ENCODE assay signal across 14 cellular contexts in the genomic region with DNA sequence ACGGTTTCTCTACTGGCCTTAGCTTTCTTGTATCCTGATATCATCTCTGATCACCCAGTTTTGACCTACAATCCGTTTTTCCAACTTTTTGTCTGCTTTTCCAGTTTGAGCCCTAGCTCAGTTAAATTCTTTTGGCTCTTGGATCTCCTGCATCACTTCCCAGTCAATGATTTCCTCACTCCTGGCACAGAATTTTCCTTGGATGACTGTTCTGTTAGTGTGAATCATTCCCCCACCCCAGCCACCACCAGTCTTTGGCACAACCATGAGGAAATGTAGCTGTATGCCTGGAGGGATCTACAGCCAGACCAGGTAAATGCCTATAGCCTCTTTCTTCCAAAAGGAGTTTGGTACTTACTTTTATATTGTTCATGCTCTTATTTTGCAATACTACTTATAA.
A peak's percentile ranks its signal among the peaks of the same experiment; 100 is the strongest.
DNase-seq lines count a peak whose midpoint lies in the region; ATAC-seq and TF ChIP-seq lines count a peak whose summit lies in the region.
"Had no signal": no experiment of that assay in that cellular context is flagged by ENCODE, and none has a peak within 500 bp of the region (broad histone marks: within the 10 kb centered on the region; RNA-seq: fewer than 3 reads in every experiment).

No MANE protein-coding gene starts in this region.

- no peak overlapping the region for H3K4me3 ChIP-seq in PC-3 (ENCODE audit: low read length)
- H3K4me3 ChIP-seq in fibroblast of lung (replicated peaks in 1 of 4; ENCODE audit: control extremely low read depth in 1 of 4, insufficient read depth in 1 of 4, low read depth in 3 of 4, low read length in 4 of 4): no peak overlapping the region
- no peak overlapping the region for H3K4me3 ChIP-seq in osteoblast (ENCODE audit: insufficient read depth, low read length)
- H3K4me3 ChIP-seq in CD8-positive, alpha-beta T cell (ENCODE audit: low read depth, low read length): no peak overlapping the region
- H3K4me3 ChIP-seq: esophagus squamous epithelium had no signal

- CTCF ChIA-PET in PC-3 (lab: Charles Lee): interaction anchor here (0.6 kb wide), 3 partner anchors 27 to 197 kb away, joined by 3 to 4 read pairs (median 3); no protein-coding TSS in a partner anchor
- CTCF ChIA-PET in CD8-positive, alpha-beta T cell (lab: Charles Lee): interaction anchor here (0.7 kb wide), 1 partner anchor 335 kb away, joined by 4 read pairs; no protein-coding TSS in a partner anchor

- peaks cover 26% of the 10 kb centered on the region for H3K4me1 ChIP-seq in PC-3 (ENCODE audit: insufficient read depth, low read length)
- H3K4me1 ChIP-seq in fibroblast of lung (ENCODE audit: control insufficient read depth, extremely low read depth, insufficient read depth, low read length): no peaks in the 10 kb centered on the region
- H3K4me1 ChIP-seq in osteoblast (ENCODE audit: insufficient read depth, low read length): peaks cover 20% of the 10 kb centered on the region
- no peaks in the 10 kb centered on the region for H3K4me1 ChIP-seq in CD8-positive, alpha-beta T cell (ENCODE audit: insufficient read depth, low read length)

- H3K9ac ChIP-seq in PC-3 (ENCODE audit: low read length) (no peak overlapping the region), fibroblast of lung (ENCODE audit: insufficient read depth, low read length) (no peak overlapping the region)

- H3K79me2 ChIP-seq in PC-3 (ENCODE audit: low read length) (no peaks in the 10 kb centered on the region), fibroblast of lung (ENCODE audit: control insufficient read depth, insufficient read depth, low read length) (no peaks in the 10 kb centered on the region), osteoblast (ENCODE audit: insufficient read depth, low read length) (no peaks in the 10 kb centered on the region)

- TF ChIP-seq CTCF in AG09319 (IDR thresholded peaks at IDR 0.05; ENCODE audit: low read depth, low read length) (no peak; the same call in 1 of the 2 replicates), PC-3 (conservative IDR thresholded peaks at IDR 0.05; ENCODE audit: low read depth, low read length) (no peak), fibroblast of lung (conservative IDR thresholded peaks at IDR 0.05 in 1 of 2, IDR thresholded peaks at IDR 0.05 in 1 of 2; ENCODE audit: low read depth in 1 of 2, low read length in 2 of 2) (no peak), osteoblast (IDR thresholded peaks at IDR 0.05; ENCODE audit: extremely low read depth, low read depth, low read length) (no peak)
- TF ChIP-seq CTCF in CD8-positive, alpha-beta T cell (IDR thresholded peaks at IDR 0.05): no peak

- peaks cover 6% of the 10 kb centered on the region; the same call in 1 of the 2 replicates for H3K36me3 ChIP-seq in PC-3 (ENCODE audit: low read depth, low read length)
- no peaks in the 10 kb centered on the region for H3K36me3 ChIP-seq in fibroblast of lung (ENCODE audit: control insufficient read depth, insufficient read depth, low read length)
- no peaks in the 10 kb centered on the region for H3K36me3 ChIP-seq in osteoblast (ENCODE audit: insufficient read depth, low read length)
- no peaks in the 10 kb centered on the region for H3K36me3 ChIP-seq in CD8-positive, alpha-beta T cell (ENCODE audit: insufficient read depth, low read length)
- H3K36me3 ChIP-seq: esophagus squamous epithelium had no signal

- DNase-seq in AG09319 (ENCODE audit: extremely low read depth, low read depth): peak; percentile 82
- DNase-seq in PC-3: peak; percentile 96
- DNase-seq in fibroblast of lung (ENCODE audit: low read depth in 2 of 2): peak; percentile 96 to 97
- DNase-seq in osteoblast (ENCODE audit: insufficient read length, low spot score, missing footprints): peak; percentile 87
- no peak for DNase-seq in activated naive CD8-positive, alpha-beta T cell treated with anti-CD3 and anti-CD28 coated beads, Interleukin-2, amount 50 U/mL, for 24 hours
- DNase-seq in CD8-positive, alpha-beta T cell: no peak
- DNase-seq: CD4-positive, alpha-beta T cell; esophagus squamous epithelium; NCI-H1105 treated with DMSO at 0.1 percent for 48 hours had no signal

- no peaks in the 10 kb centered on the region for H3K4me1 Mint-ChIP-seq in activated naive CD8-positive, alpha-beta T cell treated with anti-CD3 and anti-CD28 coated beads, Interleukin-2, amount 50 U/mL, for 24 hours
- H3K4me1 Mint-ChIP-seq in CD8-positive, alpha-beta T cell (ENCODE audit: low read depth): no peaks in the 10 kb centered on the region

- H4K20me1 ChIP-seq in PC-3 (ENCODE audit: low read length): no peaks in the 10 kb centered on the region
- H4K20me1 ChIP-seq in fibroblast of lung (ENCODE audit: control insufficient read depth, extremely low read depth, insufficient read depth, low read length): no peaks in the 10 kb centered on the region
- H4K20me1 ChIP-seq in osteoblast (ENCODE audit: insufficient read depth, low read length): no peaks in the 10 kb centered on the region

- H3K27me3 Mint-ChIP-seq in activated naive CD8-positive, alpha-beta T cell treated with anti-CD3 and anti-CD28 coated beads, Interleukin-2, amount 50 U/mL, for 24 hours: peaks cover 3% of the 10 kb centered on the region
- peaks cover 2% of the 10 kb centered on the region for H3K27me3 Mint-ChIP-seq in CD8-positive, alpha-beta T cell (ENCODE audit: low read depth)

- peaks cover 11% of the 10 kb centered on the region for H3F3A ChIP-seq in PC-3 (ENCODE audit: low read length, unreplicated experiment)

- peak overlapping the region; percentile 59 for H3K27ac ChIP-seq in PC-3 (ENCODE audit: low read length)
- H3K27ac ChIP-seq in fibroblast of lung (ENCODE audit: insufficient read depth, low read length): peak overlapping the region; percentile 36
- peak overlapping the region; percentile 79 for H3K27ac ChIP-seq in osteoblast (ENCODE audit: low read depth, low read length)
- no peak overlapping the region for H3K27ac ChIP-seq in CD8-positive, alpha-beta T cell (ENCODE audit: low read depth, low read length)

- peak; percentile 98 for ATAC-seq in PC-3
- no peak for ATAC-seq in activated naive CD8-positive, alpha-beta T cell treated with anti-CD3 and anti-CD28 coated beads, Interleukin-2, amount 50 U/mL, for 24 hours
- ATAC-seq in GM21723 (IDR thresholded peaks at IDR 0.05; ENCODE audit: unreplicated experiment): no peak
- ATAC-seq in CD8-positive, alpha-beta T cell: no peak
- no peak for ATAC-seq in GM19455 (IDR thresholded peaks at IDR 0.05; ENCODE audit: unreplicated experiment)
- ATAC-seq: activated CD4-positive, CD25-positive, alpha-beta regulatory T cell treated with anti-CD3 and anti-CD28 coated beads, Interleukin-2, amount 50 U/mL, for 24 hours had no signal

- H3K9me3 ChIP-seq in PC-3 (ENCODE audit: low read length): no peaks in the 10 kb centered on the region
- no peaks in the 10 kb centered on the region for H3K9me3 ChIP-seq in fibroblast of lung (ENCODE audit: control insufficient read depth, insufficient read depth, low read depth, low read length)
- H3K9me3 ChIP-seq in osteoblast (ENCODE audit: low read depth, low read length): no peaks in the 10 kb centered on the region
- H3K9me3 ChIP-seq in CD8-positive, alpha-beta T cell (ENCODE audit: low read length): no peaks in the 10 kb centered on the region
- H3K9me3 ChIP-seq: esophagus squamous epithelium had no signal

- H3K4me2 ChIP-seq in PC-3 (ENCODE audit: low read length): peak overlapping the region; percentile 40
- H3K4me2 ChIP-seq in fibroblast of lung (ENCODE audit: extremely low read depth, insufficient read depth, low read length): no peak overlapping the region
- H3K4me2 ChIP-seq in osteoblast (ENCODE audit: insufficient read depth, low read length): no peak overlapping the region

- no peaks in the 10 kb centered on the region for H3K36me3 Mint-ChIP-seq in activated naive CD8-positive, alpha-beta T cell treated with anti-CD3 and anti-CD28 coated beads, Interleukin-2, amount 50 U/mL, for 24 hours (ENCODE audit: low read depth)
- H3K36me3 Mint-ChIP-seq in CD8-positive, alpha-beta T cell: no peaks in the 10 kb centered on the region
- H3K36me3 Mint-ChIP-seq: activated naive CD8-positive, alpha-beta T cell had no signal

- no peak overlapping the region for H3K27ac Mint-ChIP-seq in activated naive CD8-positive, alpha-beta T cell treated with anti-CD3 and anti-CD28 coated beads, Interleukin-2, amount 50 U/mL, for 24 hours
- H3K27ac Mint-ChIP-seq in CD8-positive, alpha-beta T cell: no peak overlapping the region
- H3K27ac Mint-ChIP-seq: activated naive CD8-positive, alpha-beta T cell; CD4-positive, alpha-beta T cell; stimulated activated naive CD8-positive, alpha-beta T cell treated with anti-CD3 and anti-CD28 coated beads, Interleukin-15, Interleukin-2, amounts not matched to agents 100 ng/mL and 50 ng/mL, for 24 hours had no signal

- POLR2A ChIA-PET in PC-3 (lab: Charles Lee; ENCODE audit: unreplicated experiment): interaction anchor here (1.0 kb wide), 1 partner anchor 49 kb away, joined by 3 read pairs; no protein-coding TSS in a partner anchor
- POLR2A ChIA-PET in CD8-positive, alpha-beta T cell (lab: Charles Lee): no interaction called here

- H3K27me3 ChIP-seq in PC-3 (ENCODE audit: low read length) (no peaks in the 10 kb centered on the region), fibroblast of lung (ENCODE audit: control insufficient read depth, insufficient read depth, low read length) (no peaks in the 10 kb centered on the region), osteoblast (ENCODE audit: insufficient read depth, low read length) (no peaks in the 10 kb centered on the region)
- no peaks in the 10 kb centered on the region for H3K27me3 ChIP-seq in CD8-positive, alpha-beta T cell (ENCODE audit: insufficient read depth, low read length)

- H3K4me3 Mint-ChIP-seq in activated naive CD8-positive, alpha-beta T cell treated with anti-CD3 and anti-CD28 coated beads, Interleukin-2, amount 50 U/mL, for 24 hours: no peak overlapping the region
- H3K4me3 Mint-ChIP-seq in CD8-positive, alpha-beta T cell: no peak overlapping the region
- H3K4me3 Mint-ChIP-seq: activated naive CD8-positive, alpha-beta T cell; CD4-positive, alpha-beta T cell; stimulated activated naive CD8-positive, alpha-beta T cell treated with anti-CD3 and anti-CD28 coated beads, Interleukin-15, Interleukin-2, amounts not matched to agents 100 ng/mL and 50 ng/mL, for 24 hours had no signal

- no peaks in the 10 kb centered on the region for H3K9me3 Mint-ChIP-seq in activated naive CD8-positive, alpha-beta T cell treated with anti-CD3 and anti-CD28 coated beads, Interleukin-2, amount 50 U/mL, for 24 hours
- H3K9me3 Mint-ChIP-seq in CD8-positive, alpha-beta T cell: peaks cover 3% of the 10 kb centered on the region
- H3K9me3 Mint-ChIP-seq: stimulated activated naive CD8-positive, alpha-beta T cell treated with anti-CD3 and anti-CD28 coated beads, Interleukin-15, Interleukin-2, amounts not matched to agents 100 ng/mL and 50 ng/mL, for 24 hours had no signal

- no peak overlapping the region for H2AFZ ChIP-seq in PC-3 (ENCODE audit: low read length)
- no peak overlapping the region for H2AFZ ChIP-seq in fibroblast of lung (ENCODE audit: low read length)
- H2AFZ ChIP-seq in osteoblast (ENCODE audit: low read length): peak overlapping the region; percentile 58

- H3K9me2 ChIP-seq in PC-3 (replicated peaks; ENCODE audit: low read length): no peaks in the 10 kb centered on the region

- intact Hi-C loops in PC-3 (cut with micrococcal nuclease): no loop called here
- intact Hi-C loops in CD8-positive, alpha-beta T cell (cut with DNase I, micrococcal nuclease): no loop called here

- BruUV-seq in PC-3 (replicated peaks; lab: Mats Ljungman, UMichigan): no TSS peak

Comparison
In these comparisons a context has a peak if more than half of its experiments do, and no peak if none do; other contexts are left out.
1. DNase-seq: peak in AG09319 (single experiment), PC-3 (single experiment), fibroblast of lung (2 of 2) and osteoblast (single experiment); none in activated naive CD8-positive, alpha-beta T cell treated with anti-CD3 and anti-CD28 coated beads, Interleukin-2, amount 50 U/mL, for 24 hours (single experiment) and CD8-positive, alpha-beta T cell (0 of 7).